8 cellular contexts compared by ENCODE assay signal in the genomic region with DNA sequence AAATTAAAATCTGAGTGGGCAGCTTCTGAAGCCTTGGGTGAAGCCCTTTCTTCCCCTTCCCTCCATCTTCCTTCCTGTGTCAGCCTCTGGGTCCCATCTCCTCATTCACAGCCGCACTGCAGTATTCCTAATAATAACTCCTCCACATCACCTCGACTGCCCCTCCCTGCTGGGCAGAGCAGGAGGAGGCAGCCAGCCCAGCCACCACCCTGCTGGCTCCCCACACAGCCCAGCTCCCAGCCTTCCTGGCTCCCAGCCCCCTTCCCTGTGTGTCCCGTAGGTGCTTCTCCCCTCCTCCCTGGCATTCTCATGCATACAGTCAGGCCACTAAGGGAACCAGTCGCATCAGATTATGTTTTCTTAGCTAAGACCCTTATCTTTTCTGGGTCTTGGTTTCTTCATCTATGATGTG. TPM values are rescaled to one million over a fixed set of nuclear protein-coding genes. Genes with fewer than 3 reads are reported as not detected.
DNase-seq lines count a peak whose midpoint lies in the region; ATAC-seq, FAIRE-seq and TF ChIP-seq lines count a peak whose summit lies in the region.

No MANE protein-coding gene starts in this region.

- no peaks in the 10 kb centered on the region for H3K9me2 ChIP-seq in Loucy (replicated peaks; ENCODE audit: low read depth, low read length)

- FAIRE-seq in A549 (lab: Jason Lieb, UNC) (no peak), D721Med (lab: Jason Lieb, UNC) (no peak), small intestine (lab: Jason Lieb, UNC) (no peak)

- WGBS in A549 (ENCODE audit: missing lambda C conversion rate) = 38% methylated on average over 4 of the region's 4 CpGs
- 76 to 82% methylated on average over 2 to 4 of the region's 4 CpGs for WGBS in endodermal cell (ENCODE audit: insufficient coverage in 1 of 2, insufficient read length in 1 of 2), 2 experiments
- WGBS in small intestine, 3 donors = 56 to 67% (median 64%) methylated on average over 4 of the region's 4 CpGs

- DNase-seq in A549 (ENCODE audit: low read depth in 1 of 2, low spot score in 1 of 2) (no peak), endodermal cell (no peak), AG20443 (ENCODE audit: low spot score) (no peak), D721Med (ENCODE audit: insufficient read length, low spot score) (no peak), NCI-H748 (lab: John Stamatoyannopoulos, UW; ENCODE audit: unreplicated experiment) (no peak), small intestine (no peak)

- H2AFZ ChIP-seq in Loucy (ENCODE audit: low read length) = no peak overlapping the region

- no peaks in the 10 kb centered on the region for H3K27me3 Mint-ChIP-seq in endodermal cell (ENCODE audit: insufficient read depth)

- POLR2A ChIA-PET in A549 (lab: Yijun Ruan, JAX) = interaction anchor here (0.6 to 1.7 kb wide), 2 partner anchors 16 to 321 kb away, joined by 3 to 5 read pairs; partner anchors contain the start of genes NOP2 and SPSB2

- TF ChIP-seq EP300 in A549 (IDR thresholded peaks at IDR 0.05) = no peak

- H3K27ac ChIP-seq in A549 (peak overlapping the region; percentile 8 to 49; a peak in 4 of 6 replicates), endodermal cell (ENCODE audit: low read depth, low read length) (no peak overlapping the region), muscle layer of duodenum (ENCODE audit: low read length) (peak overlapping the region; percentile 96), small intestine (ENCODE audit: low read depth in 1 of 2, low read length in 1 of 2) (peak overlapping the region in 1 of 2 donors; percentile 47)

- 0 out of 2 replicates have a peak, but pooled peaks cover 3% of the 10 kb centered on the region for H3F3A ChIP-seq in Loucy (ENCODE audit: low read depth)

- H3K4me2 ChIP-seq in A549 (peak overlapping the region; percentile 25; the same call in 1 of the 3 replicates), Loucy (ENCODE audit: low read depth, low read length, poor library complexity, severe bottlenecking) (peak overlapping the region; percentile 96)

- peaks cover 48% of the 10 kb centered on the region for H4K20me1 ChIP-seq in Loucy (ENCODE audit: insufficient read depth, low read length, poor library complexity, severe bottlenecking)

- peak in 1 of 2 experiments; percentile 1; a peak in 1 of 6 replicates for ATAC-seq in A549

- H3K4me1 Mint-ChIP-seq in endodermal cell = peaks cover 32% of the 10 kb centered on the region

- H3K36me3 Mint-ChIP-seq in endodermal cell (ENCODE audit: low read depth) = peaks cover 40% of the 10 kb centered on the region

- TF ChIP-seq POLR2A in A549 (IDR thresholded peaks at IDR 0.05; ENCODE audit: low read length) = no peak

- H3K36me3 ChIP-seq in Loucy (ENCODE audit: insufficient read depth, low read length) (peaks cover 41% of the 10 kb centered on the region; the same call in 1 of the 2 replicates), endodermal cell (ENCODE audit: control insufficient read depth, insufficient read depth, low read length) (peaks cover 51% of the 10 kb centered on the region), muscle layer of duodenum (ENCODE audit: control insufficient read depth in 1 of 2, insufficient read depth in 2 of 2, low read length in 2 of 2) (peaks cover 10 to 18% of the 10 kb centered on the region in 2 donors), small intestine (ENCODE audit: control insufficient read depth in 2 of 2, insufficient read depth in 2 of 2, low read length in 2 of 2) (peaks cover 3 to 9% of the 10 kb centered on the region in 2 donors)

- H3K4me3 ChIP-seq in A549 (no peak overlapping the region), Loucy (ENCODE audit: low read length, poor library complexity, severe bottlenecking) (peak overlapping the region; percentile 96), endodermal cell (ENCODE audit: low read length) (no peak overlapping the region), muscle layer of duodenum (ENCODE audit: low read depth in 1 of 2, low read length in 2 of 2) (peak overlapping the region; percentile 12 to 98), small intestine (ENCODE audit: low read depth in 1 of 2, low read length in 2 of 2) (no peak overlapping the region)

- H3K4me1 ChIP-seq in A549 = peaks cover 41% of the 10 kb centered on the region
- peaks cover 43% of the 10 kb centered on the region for H3K4me1 ChIP-seq in Loucy (ENCODE audit: insufficient read depth, low read length, poor library complexity, severe bottlenecking)
- H3K4me1 ChIP-seq in endodermal cell (ENCODE audit: control insufficient read depth, insufficient read depth, low read length) = peaks cover 4% of the 10 kb centered on the region
- H3K4me1 ChIP-seq in muscle layer of duodenum (ENCODE audit: control insufficient read depth in 1 of 2, insufficient read depth in 2 of 2, low read length in 2 of 2) = peaks cover 18 to 63% of the 10 kb centered on the region in 2 donors
- no peaks in the 10 kb centered on the region for H3K4me1 ChIP-seq in small intestine (ENCODE audit: control insufficient read depth in 2 of 2, insufficient read depth in 1 of 2, low read depth in 1 of 2, low read length in 1 of 2)

- H3K27ac Mint-ChIP-seq in endodermal cell = peak overlapping the region; percentile 65

- no peak for TF ChIP-seq RAD21 in A549 (conservative IDR thresholded peaks at IDR 0.05 in 1 of 2, IDR thresholded peaks at IDR 0.05 in 1 of 2)

- H3K27me3 ChIP-seq in Loucy (ENCODE audit: insufficient read depth, low read length, poor library complexity, severe bottlenecking) (no peaks in the 10 kb centered on the region), endodermal cell (ENCODE audit: control insufficient read depth, insufficient read depth, low read length, poor library complexity, severe bottlenecking) (no peaks in the 10 kb centered on the region), muscle layer of duodenum (ENCODE audit: low read depth, low read length) (no peaks in the 10 kb centered on the region), small intestine (ENCODE audit: control insufficient read depth in 2 of 2, insufficient read depth in 2 of 2, low read length in 2 of 2) (no peaks in the 10 kb centered on the region)

- H3K79me2 ChIP-seq in Loucy (ENCODE audit: insufficient read depth, low read length) = peaks cover 73% of the 10 kb centered on the region

- H3K9ac ChIP-seq in Loucy (ENCODE audit: low read depth, low read length, poor library complexity, severe bottlenecking) = peak overlapping the region; percentile 62
- no peak overlapping the region for H3K9ac ChIP-seq in endodermal cell (ENCODE audit: extremely low read depth, low read length, poor library complexity, severe bottlenecking)

- no peaks in the 10 kb centered on the region for H3K9me3 ChIP-seq in A549
- no peaks in the 10 kb centered on the region for H3K9me3 ChIP-seq in Loucy (ENCODE audit: insufficient read depth, low read depth, low read length)
- no peaks in the 10 kb centered on the region for H3K9me3 ChIP-seq in endodermal cell (ENCODE audit: control insufficient read depth, low read length)
- no peaks in the 10 kb centered on the region for H3K9me3 ChIP-seq in muscle layer of duodenum (ENCODE audit: control insufficient read depth in 1 of 2, low read length in 2 of 2)
- H3K9me3 ChIP-seq in small intestine (ENCODE audit: control insufficient read depth, low read depth) = no peaks in the 10 kb centered on the region

- no peak overlapping the region for H3K4me3 Mint-ChIP-seq in endodermal cell

- H3K9me3 Mint-ChIP-seq in endodermal cell = no peaks in the 10 kb centered on the region

- no peak for TF ChIP-seq CTCF in A549 (IDR thresholded peaks at IDR 0.05)
- TF ChIP-seq CTCF in Loucy (conservative IDR thresholded peaks at IDR 0.05; ENCODE audit: low read length) = no peak
- no peak for TF ChIP-seq CTCF in endodermal cell (conservative IDR thresholded peaks at IDR 0.05)
- no peak for TF ChIP-seq CTCF in D721Med (IDR thresholded peaks at IDR 0.05; ENCODE audit: insufficient read depth, missing control alignments)

- CTCF ChIA-PET in A549 (lab: Yijun Ruan, JAX) = interaction anchor here (1.0 to 25.9 kb wide), 8 partner anchors 5 to 273 kb away, joined by 3 to 491 read pairs (median 4); partner anchors contain the start of genes GAPDH, IFFO1 and NOP2

RNA-seq across cellular contexts. Expression of gene IFFO1, which starts 3.7 kb away (rescaled TPM):
- polyA plus RNA-seq in A549 (2011; rRNA removed) (0.74 and 1.0 TPM in 2 replicates), A549 (2017; fragmentation: RNase III; extraction: RNeasy Plus Mini Kit Qiagen cat#74134 plus additional on column Dnase treatment) (0.94 to 1.5 TPM (median 1.1 TPM) in 3 replicates), small intestine (1 to 10 TPM; 1.3 to 7.7 (median 4.1) TPM)
- polyA plus RNA-seq in A549 (2012; cell fraction: cytosol; rRNA removed) = 0.74 and 1.1 TPM in 2 replicates
- 3.3 and 3.8 TPM in 2 replicates for polyA plus RNA-seq in A549 (2012; cell fraction: nucleus; rRNA removed)
- polyA minus RNA-seq in A549 (2011; rRNA and poly(A)+ RNA removed) = 1.2 and 1.3 TPM in 2 replicates
- total RNA-seq in endodermal cell = 10 to 100 TPM; 10.9 to 30.7 TPM
- polyA plus RNA-seq in endodermal cell (2013, experiment 1 of 2) = 16.6 TPM
- polyA plus RNA-seq in endodermal cell (2013, experiment 2 of 2) = 14.0 TPM

RNA-seq across cellular contexts. Expression of gene NOP2, which starts 15.9 kb away (rescaled TPM):
- polyA plus RNA-seq in A549 (2011; rRNA removed) (162 and 176 TPM in 2 replicates), A549 (2017; fragmentation: RNase III; extraction: RNeasy Plus Mini Kit Qiagen cat#74134 plus additional on column Dnase treatment) (100 to 108 TPM (median 104 TPM) in 3 replicates), small intestine (10 to 100 TPM; 14.3 to 27.1 (median 17.0) TPM)
- polyA plus RNA-seq in A549 (2012; cell fraction: cytosol; rRNA removed) = 82.7 and 85.6 TPM in 2 replicates
- polyA plus RNA-seq in A549 (2012; cell fraction: nucleus; rRNA removed) = 293 and 335 TPM in 2 replicates
- 90.2 and 92.1 TPM in 2 replicates for polyA minus RNA-seq in A549 (2011; rRNA and poly(A)+ RNA removed)
- 100 to 1,000 TPM in 1 of 2 donors, 10 to 100 TPM in 1; 51.6 to 135 TPM for total RNA-seq in endodermal cell
- polyA plus RNA-seq in endodermal cell (2013, experiment 1 of 2) = 43.2 TPM
- 38.9 TPM for polyA plus RNA-seq in endodermal cell (2013, experiment 2 of 2)

RNA-seq across cellular contexts. Expression of gene GAPDH, which starts 17.8 kb away (rescaled TPM):
- polyA plus RNA-seq in A549 (2011; rRNA removed) (10,036 and 10,800 TPM in 2 replicates), A549 (2017; fragmentation: RNase III; extraction: RNeasy Plus Mini Kit Qiagen cat#74134 plus additional on column Dnase treatment) (6,292 to 6,607 TPM (median 6,463 TPM) in 3 replicates), small intestine (1,000 to 10,000 TPM; 2,587 to 3,805 (median 3,097) TPM)
- polyA plus RNA-seq in A549 (2012; cell fraction: cytosol; rRNA removed) = 21,407 and 21,524 TPM in 2 replicates
- polyA plus RNA-seq in A549 (2012; cell fraction: nucleus; rRNA removed) = 14,086 and 20,182 TPM in 2 replicates
- polyA minus RNA-seq in A549 (2011; rRNA and poly(A)+ RNA removed) = 13,401 and 18,844 TPM in 2 replicates
- 1,000 to 10,000 TPM; 2,848 to 5,273 TPM for total RNA-seq in endodermal cell
- polyA plus RNA-seq in endodermal cell (2013, experiment 1 of 2) = 3,905 TPM
- polyA plus RNA-seq in endodermal cell (2013, experiment 2 of 2) = 3,777 TPM

RNA-seq across cellular contexts. Expression of gene CHD4, which starts 55.0 kb away (rescaled TPM):
- polyA plus RNA-seq in A549 (2011; rRNA removed) (53.7 and 99.3 TPM in 2 replicates), A549 (2017; fragmentation: RNase III; extraction: RNeasy Plus Mini Kit Qiagen cat#74134 plus additional on column Dnase treatment) (83.4 to 87.8 TPM (median 84.8 TPM) in 3 replicates), small intestine (100 to 1,000 TPM in 1 of 3 donors, 10 to 100 TPM in 2; 88.2 to 123 (median 94.8) TPM)
- polyA plus RNA-seq in A549 (2012; cell fraction: cytosol; rRNA removed) = 49.8 and 54.8 TPM in 2 replicates
- polyA plus RNA-seq in A549 (2012; cell fraction: nucleus; rRNA removed) = 130 and 190 TPM in 2 replicates
- polyA minus RNA-seq in A549 (2011; rRNA and poly(A)+ RNA removed) = 170 and 183 TPM in 2 replicates
- total RNA-seq in endodermal cell = 100 to 1,000 TPM; 276 to 385 TPM
- polyA plus RNA-seq in endodermal cell (2013, experiment 1 of 2) = 300 TPM
- polyA plus RNA-seq in endodermal cell (2013, experiment 2 of 2) = 277 TPM

RNA-seq across cellular contexts. Expression of gene NCAPD2, which starts 58.2 kb away (rescaled TPM):
- polyA plus RNA-seq in A549 (2011; rRNA removed) (130 and 145 TPM in 2 replicates), A549 (2017; fragmentation: RNase III; extraction: RNeasy Plus Mini Kit Qiagen cat#74134 plus additional on column Dnase treatment) (76.1 to 82.0 TPM (median 77.3 TPM) in 3 replicates), small intestine (10 to 100 TPM in 2 of 3 donors, 1 to 10 TPM in 1; 6.5 to 30.9 (median 13.2) TPM)
- polyA plus RNA-seq in A549 (2012; cell fraction: cytosol; rRNA removed) = 86.9 and 90.0 TPM in 2 replicates
- polyA plus RNA-seq in A549 (2012; cell fraction: nucleus; rRNA removed) = 124 and 125 TPM in 2 replicates
- polyA minus RNA-seq in A549 (2011; rRNA and poly(A)+ RNA removed) = 163 and 187 TPM in 2 replicates
- 100 to 1,000 TPM in 1 of 2 donors, 10 to 100 TPM in 1; 90.3 to 150 TPM for total RNA-seq in endodermal cell
- polyA plus RNA-seq in endodermal cell (2013, experiment 1 of 2) = 118 TPM
- polyA plus RNA-seq in endodermal cell (2013, experiment 2 of 2) = 118 TPM

Comparison
In these comparisons a context has a peak if more than half of its experiments do, and no peak if none do; other contexts are left out.
1. H3K4me3 ChIP-seq: peak in Loucy (single experiment) and muscle layer of duodenum (2 of 2); none in A549 (single experiment), endodermal cell (single experiment) and small intestine (0 of 2).